In the genomic region with DNA sequence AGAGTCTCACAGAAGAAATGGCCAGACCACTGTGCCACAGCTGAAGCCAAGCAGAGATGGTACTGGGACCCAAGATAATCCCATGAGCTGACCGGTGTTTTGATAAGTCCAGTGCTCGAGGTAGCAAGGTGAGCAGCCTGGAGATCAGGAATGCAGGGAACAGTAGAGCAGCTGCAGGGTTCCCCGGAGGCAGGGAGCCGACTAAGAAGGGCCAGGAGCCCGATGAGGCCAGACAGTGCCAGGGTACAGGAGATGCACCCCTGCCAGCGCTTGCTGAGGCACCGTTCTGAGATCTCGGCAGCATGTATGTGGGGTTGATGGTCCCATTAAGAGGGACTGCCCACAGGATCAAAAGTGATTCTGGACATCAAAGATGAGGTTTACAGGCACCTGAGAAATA, we compare ENCODE assay signal across 29 cellular contexts. TPM values are rescaled to one million over a fixed set of nuclear protein-coding genes. Genes with fewer than 3 reads are reported as not detected.
"Had no signal": no experiment of that assay in that cellular context is flagged by ENCODE, and none has a peak within 500 bp of the region (broad histone marks: within the 10 kb centered on the region; RNA-seq: fewer than 3 reads in every experiment).

No MANE protein-coding gene starts in this region.

- DNase-seq: activated B cell treated with CpG ODN at 0.5 μM for 24 hours; activated CD4-positive, alpha-beta T cell treated with anti-CD3 and anti-CD28 coated beads for 48 hours; activated CD4-positive, alpha-beta T cell treated with anti-CD3 and anti-CD28 coated beads, Interleukin-2, amount 50 U/mL, for 1 hour; activated CD4-positive, alpha-beta T cell treated with anti-CD3 and anti-CD28 coated beads, Interleukin-2, amount 50 U/mL, for 48 hours; activated CD8-positive, alpha-beta memory T cell treated with anti-CD3 and anti-CD28 coated beads for 24 hours; activated CD8-positive, alpha-beta T cell treated with anti-CD3 and anti-CD28 coated beads for 36 hours; activated effector memory CD4-positive, alpha-beta T cell treated with Interleukin-2 at 50 U/mL for 16 hours; activated gamma-delta T cell treated with Interleukin-2 at 50 U/mL for 16 hours; activated naive CD4-positive, alpha-beta T cell treated with anti-CD3 and anti-CD28 coated beads, Interleukin-2, amount 50 U/mL, for 16 hours; activated naive CD4-positive, alpha-beta T cell treated with Interleukin-2 at 50 U/mL for 16 hours; activated T-cell treated with anti-CD3 and anti-CD28 coated beads, Interleukin-2, amount 50 U/mL, for 4 hours; amniotic stem cell; anterior cingulate cortex; brain microvascular endothelial cell; caudate nucleus; colonic mucosa; dorsolateral prefrontal cortex; effector CD4-positive, alpha-beta T cell; effector memory CD8-positive, alpha-beta T cell; esophagus squamous epithelium; foreskin melanocyte; T-helper 1 cell; T-helper 17 cell; T1000; WERI-Rb-1 had no signal

- H3K27me3 ChIP-seq: brain microvascular endothelial cell, colonic mucosa, dorsolateral prefrontal cortex, esophagus squamous epithelium, gastroesophageal sphincter had no signal

- H3K27ac ChIP-seq: brain microvascular endothelial cell, colonic mucosa, dorsolateral prefrontal cortex, epithelial cell of prostate, esophagus squamous epithelium, gastroesophageal sphincter, WERI-Rb-1 had no signal

- ATAC-seq: activated CD4-positive, CD25-positive, alpha-beta regulatory T cell treated with anti-CD3 and anti-CD28 coated beads, Interleukin-2, amount 50 U/mL, for 24 hours; activated CD8-positive, alpha-beta T cell treated with anti-CD3 and anti-CD28 coated beads for 36 hours; activated T-cell treated with anti-CD3 and anti-CD28 coated beads, Interleukin-2, amount 50 U/mL, for 4 hours; activated T-helper 17 cell treated with anti-CD3 and anti-CD28 coated beads, Interleukin-2, amount 50 U/mL, for 72 hours; effector memory CD8-positive, alpha-beta T cell; gastroesophageal sphincter; T-helper 17 cell had no signal

- H3K4me3 ChIP-seq: colonic mucosa, dorsolateral prefrontal cortex, esophagus squamous epithelium, gastroesophageal sphincter had no signal

- H3K9me3 ChIP-seq: colonic mucosa, esophagus squamous epithelium, gastroesophageal sphincter had no signal

- H3K4me1 ChIP-seq: colonic mucosa had no signal

- H3K36me3 ChIP-seq: brain microvascular endothelial cell, colonic mucosa, WERI-Rb-1 had no signal

RNA-seq across cellular contexts. Expression of gene VSTM4, which starts 47.1 kb away (rescaled TPM):
- total RNA-seq: activated B cell treated with CpG ODN at 0.5 μM for 24 hours, T-helper 17 cell had no signal
